ENCODE assay signal across 1 cellular context in genomic region chr2:234998404-234999211, GRCh38.
TF ChIP-seq lines count a peak whose summit lies in the region.

No MANE protein-coding gene starts in this region.

TF ChIP-seq in HepG2, 621 proteins besides CTCF, POLR2A, EP300 and RAD21 (continued from another document and continues in another):
- TF ChIP-seq ATF5 (CRISPR knock-in tag; IDR thresholded peaks at IDR 0.05; ENCODE audit: low read depth) (no peak), GLMP (CRISPR knock-in tag; IDR thresholded peaks at IDR 0.05; ENCODE audit: borderline replicate concordance) (no peak), ATF6 (CRISPR knock-in tag; conservative IDR thresholded peaks at IDR 0.05) (no peak), CENPT (CRISPR knock-in tag; IDR thresholded peaks at IDR 0.05; ENCODE audit: low read depth) (no peak), KLF6 (CRISPR knock-in tag; IDR thresholded peaks at IDR 0.05) (peak; percentile 46; the same call in 1 of the 2 replicates), TBL1XR1 (IDR thresholded peaks at IDR 0.05; ENCODE audit: borderline replicate concordance, low read length, partially characterized antibody) (no peak), SP4 (CRISPR knock-in tag; IDR thresholded peaks at IDR 0.05) (0 out of 2 replicates have a peak, but pooled peaks have one; percentile 45), ARID2 (CRISPR knock-in tag; IDR thresholded peaks at IDR 0.05; ENCODE audit: borderline replicate concordance) (0 out of 2 replicates have a peak, but pooled peaks have one; percentile 35), ZNF17 (CRISPR knock-in tag; IDR thresholded peaks at IDR 0.05) (no peak), IKZF1 (IDR thresholded peaks at IDR 0.05) (no peak), TAF1 (CRISPR knock-in tag; IDR thresholded peaks at IDR 0.05) (peak; percentile 25; the same call in 1 of the 2 replicates), ARID4A (CRISPR knock-in tag; IDR thresholded peaks at IDR 0.05; ENCODE audit: borderline replicate concordance) (peak; percentile 80), FOXA1 (IDR thresholded peaks at IDR 0.05) (no peak), FOXA1 (CRISPR knock-in tag; IDR thresholded peaks at IDR 0.05) (0 out of 2 replicates have a peak, but pooled peaks have one; percentile 35), PLSCR1 (CRISPR knock-in tag; IDR thresholded peaks at IDR 0.05; ENCODE audit: borderline replicate concordance) (no peak; the same call in 1 of the 2 replicates), SP140L (CRISPR knock-in tag; IDR thresholded peaks at IDR 0.05; ENCODE audit: borderline replicate concordance) (no peak), ZNF225 (CRISPR knock-in tag; IDR thresholded peaks at IDR 0.05) (no peak), ZNF496 (CRISPR knock-in tag; IDR thresholded peaks at IDR 0.05; ENCODE audit: insufficient replicate concordance) (no peak), MLX (CRISPR knock-in tag; IDR thresholded peaks at IDR 0.05) (no peak; the same call in 1 of the 2 replicates), ZBTB21 (CRISPR knock-in tag; IDR thresholded peaks at IDR 0.05) (peak; percentile 91), ZIK1 (CRISPR knock-in tag; IDR thresholded peaks at IDR 0.05; ENCODE audit: borderline replicate concordance, low read depth) (no peak), NFE2L2 (IDR thresholded peaks at IDR 0.05; ENCODE audit: low read length) (no peak), HNF1A (IDR thresholded peaks at IDR 0.05; ENCODE audit: low read depth) (peak; percentile 30; the same call in 1 of the 2 replicates), HNF1A (CRISPR knock-in tag; IDR thresholded peaks at IDR 0.05; ENCODE audit: borderline replicate concordance) (no peak; the same call in 1 of the 2 replicates), ZNF639 (CRISPR knock-in tag; conservative IDR thresholded peaks at IDR 0.05) (no peak), ZNF501 (CRISPR knock-in tag; IDR thresholded peaks at IDR 0.05) (no peak; the same call in 1 of the 2 replicates), RBM39 (IDR thresholded peaks at IDR 0.05; ENCODE audit: low read depth, low read length, poor library complexity, severe bottlenecking) (no peak), ZNF276 (CRISPR knock-in tag; IDR thresholded peaks at IDR 0.05; ENCODE audit: low read depth) (no peak), PHB2 (IDR thresholded peaks at IDR 0.05; ENCODE audit: partially characterized antibody) (no peak), ZNF761 (CRISPR knock-in tag; conservative IDR thresholded peaks at IDR 0.05) (no peak), ATF4 (CRISPR knock-in tag; IDR thresholded peaks at IDR 0.05) (0 out of 4 replicates have a peak, but pooled peaks of 1 of the 2 experiments have one; percentile 40), ZNF570 (CRISPR knock-in tag; IDR thresholded peaks at IDR 0.05; ENCODE audit: borderline replicate concordance) (no peak), MIXL1 (CRISPR knock-in tag; IDR thresholded peaks at IDR 0.05) (peak; percentile 50; the same call in 1 of the 2 replicates), TCF7 (IDR thresholded peaks at IDR 0.05; ENCODE audit: low read depth) (peak; percentile 14; the same call in 1 of the 2 replicates), MYPOP (CRISPR knock-in tag; IDR thresholded peaks at IDR 0.05) (0 out of 2 replicates have a peak, but pooled peaks have one; percentile 51), BCL3 (CRISPR knock-in tag; IDR thresholded peaks at IDR 0.05) (peak; percentile 79), ZNF205 (CRISPR knock-in tag; IDR thresholded peaks at IDR 0.05) (peak; percentile 4), ZSCAN30 (CRISPR knock-in tag; IDR thresholded peaks at IDR 0.05) (no peak)
